ENCODE assay signal across 15 cellular contexts in the genomic region with DNA sequence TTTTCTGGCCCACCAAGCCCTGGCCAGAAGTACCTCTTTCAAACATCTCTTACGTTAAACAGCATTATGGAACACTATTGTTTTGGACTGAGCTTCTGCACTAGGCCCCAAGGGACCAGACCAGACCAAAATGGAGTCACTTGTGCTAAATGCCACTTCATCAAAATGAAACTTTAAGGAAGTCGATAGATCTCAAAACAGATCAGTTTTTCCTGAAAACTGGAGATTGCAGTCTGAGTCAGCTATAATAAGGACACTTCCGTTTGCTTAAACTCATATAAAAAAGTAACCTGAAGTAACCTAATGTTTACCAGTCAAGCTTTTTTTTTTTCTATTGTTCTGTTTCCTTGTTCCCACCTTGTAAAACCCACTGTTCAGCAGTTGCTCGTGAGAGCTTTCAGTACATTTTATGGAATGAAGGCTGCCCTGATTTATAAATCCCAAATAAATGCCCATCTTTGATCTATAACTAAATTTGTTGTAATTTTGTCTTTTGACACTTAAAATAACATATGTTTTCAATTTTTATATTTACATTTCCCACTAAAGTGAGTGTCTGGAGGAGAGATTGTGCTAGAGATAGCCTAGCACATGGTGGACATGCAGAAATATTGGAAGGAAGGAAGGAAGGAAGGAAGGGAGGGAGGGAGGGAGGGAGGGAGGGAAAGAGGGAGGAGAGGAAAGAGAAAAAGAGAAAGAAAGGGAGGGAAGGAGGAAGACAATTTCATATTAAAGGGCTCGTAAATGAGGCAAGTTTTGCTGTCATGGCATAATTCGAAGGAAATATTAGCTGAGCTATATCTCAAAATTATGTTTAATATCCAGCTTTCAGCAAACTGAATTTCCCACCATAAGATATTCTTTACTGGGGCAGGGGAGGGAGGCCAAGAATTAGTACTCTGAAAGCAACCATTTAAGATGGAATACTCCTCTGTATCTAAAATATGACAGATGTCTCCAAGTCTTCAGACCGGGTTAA.
DNase-seq lines count a peak whose midpoint lies in the region; ATAC-seq and TF ChIP-seq lines count a peak whose summit lies in the region.
"Had no signal": no experiment of that assay in that cellular context is flagged by ENCODE, and none has a peak within 500 bp of the region (broad histone marks: within the 10 kb centered on the region; RNA-seq: fewer than 3 reads in every experiment).

No MANE protein-coding gene starts in this region.

- TF ChIP-seq CTCF in C4-2B (conservative IDR thresholded peaks at IDR 0.05) (no peak), foreskin keratinocyte (conservative IDR thresholded peaks at IDR 0.05) (no peak), neural progenitor cell (IDR thresholded peaks at IDR 0.05) (no peak), GM10248 (IDR thresholded peaks at IDR 0.05; ENCODE audit: control extremely low read depth, extremely low read depth, low read depth, missing control alignments) (no peak), progenitor cell of endocrine pancreas (IDR thresholded peaks at IDR 0.05; ENCODE audit: unreplicated experiment) (no peak)

- H3K4me2 ChIP-seq in neural progenitor cell = peak overlapping the region; percentile 73

- H3K9ac ChIP-seq in SK-N-MC (ENCODE audit: insufficient read length) (peak overlapping the region; percentile 41), neural progenitor cell (no peak overlapping the region)

- CTCF ChIA-PET in GM10248 (lab: Yijun Ruan, JAX) = interaction anchor here (1.5 to 2.4 kb wide), 2 partner anchors 13 to 49 kb away, joined by 4 to 7 read pairs; no protein-coding TSS in a partner anchor

- POLR2A ChIA-PET in GM10248 (lab: Yijun Ruan, JAX) = no interaction called here

- H3K4me3 Mint-ChIP-seq in neural progenitor cell (peak overlapping the region; percentile 16), progenitor cell of endocrine pancreas (ENCODE audit: low read depth) (no peak overlapping the region)
- H3K4me3 Mint-ChIP-seq: activated CD4-positive, alpha-beta T cell treated with anti-CD3 and anti-CD28 coated beads for 36 hours; activated naive CD8-positive, alpha-beta T cell treated with anti-CD3 and anti-CD28 coated beads for 36 hours; brain had no signal

- no peaks in the 10 kb centered on the region for H3K79me2 ChIP-seq in neural progenitor cell (ENCODE audit: low read depth)

- peaks cover 3% of the 10 kb centered on the region for H3K9me3 Mint-ChIP-seq in neural progenitor cell
- H3K9me3 Mint-ChIP-seq in progenitor cell of endocrine pancreas (ENCODE audit: low read depth) = no peaks in the 10 kb centered on the region
- H3K9me3 Mint-ChIP-seq: activated naive CD8-positive, alpha-beta T cell treated with anti-CD3 and anti-CD28 coated beads for 36 hours had no signal

- H3K36me3 Mint-ChIP-seq in neural progenitor cell (no peaks in the 10 kb centered on the region), progenitor cell of endocrine pancreas (ENCODE audit: insufficient read depth) (no peaks in the 10 kb centered on the region)
- H3K36me3 Mint-ChIP-seq: activated naive CD8-positive, alpha-beta T cell treated with anti-CD3 and anti-CD28 coated beads for 36 hours; brain had no signal

- H3K4me1 ChIP-seq in foreskin keratinocyte = peaks cover 11% of the 10 kb centered on the region
- H3K4me1 ChIP-seq in neural progenitor cell = peaks cover 53% of the 10 kb centered on the region
- no peaks in the 10 kb centered on the region for H3K4me1 ChIP-seq in effector memory CD4-positive, alpha-beta T cell (ENCODE audit: control insufficient read depth, insufficient read depth, low read length, poor library complexity, severe bottlenecking)

- no peak overlapping the region for H2AFZ ChIP-seq in neural progenitor cell (replicated peaks)

- H3K4me1 Mint-ChIP-seq in neural progenitor cell (peaks cover 59% of the 10 kb centered on the region), progenitor cell of endocrine pancreas (ENCODE audit: low read depth) (peaks cover 22% of the 10 kb centered on the region)
- H3K4me1 Mint-ChIP-seq: activated CD4-positive, alpha-beta T cell treated with anti-CD3 and anti-CD28 coated beads for 36 hours; activated naive CD8-positive, alpha-beta T cell treated with anti-CD3 and anti-CD28 coated beads for 36 hours had no signal

- no peaks in the 10 kb centered on the region for H4K20me1 ChIP-seq in neural progenitor cell (ENCODE audit: low read depth)

- DNase-seq in SK-N-MC (ENCODE audit: low read depth, low spot score) (no peak), foreskin keratinocyte (no peak), neural progenitor cell (ENCODE audit: low spot score) (no peak), GOT3 (lab: John Stamatoyannopoulos, UW) (no peak), GM10248 (ENCODE audit: extremely low spot score) (no peak), progenitor cell of endocrine pancreas (ENCODE audit: low spot score, unreplicated experiment) (no peak)
- DNase-seq in effector memory CD4-positive, alpha-beta T cell = no peak
- DNase-seq: activated CD4-positive, alpha-beta T cell treated with anti-CD3 and anti-CD28 coated beads for 36 hours; activated naive CD8-positive, alpha-beta T cell treated with anti-CD3 and anti-CD28 coated beads for 36 hours; NCI-H1436 treated with DMSO at 0.1 percent for 48 hours; stimulated activated naive CD4-positive, alpha-beta T cell treated with Interleukin-2 at 50 U/mL for 16 hours had no signal

- H3K27ac ChIP-seq in C4-2B = peak overlapping the region; percentile 84
- peak overlapping the region; percentile 98 for H3K27ac ChIP-seq in SK-N-MC
- peak overlapping the region; percentile 61 for H3K27ac ChIP-seq in foreskin keratinocyte
- H3K27ac ChIP-seq in neural progenitor cell = peak overlapping the region; percentile 93
- H3K27ac ChIP-seq in effector memory CD4-positive, alpha-beta T cell (ENCODE audit: insufficient read depth, low read length, poor library complexity, severe bottlenecking) = no peak overlapping the region
- H3K27ac ChIP-seq: vagina had no signal

- H3K4me3 ChIP-seq in SK-N-MC = peak overlapping the region; percentile 39
- H3K4me3 ChIP-seq in neural progenitor cell = no peak overlapping the region
- H3K4me3 ChIP-seq in effector memory CD4-positive, alpha-beta T cell (ENCODE audit: insufficient read depth, low read depth, low read length, poor library complexity, severe bottlenecking) = no peak overlapping the region
- H3K4me3 ChIP-seq: vagina had no signal

- H3K36me3 ChIP-seq in SK-N-MC (ENCODE audit: insufficient read depth, low read length) = no peaks in the 10 kb centered on the region
- no peaks in the 10 kb centered on the region for H3K36me3 ChIP-seq in neural progenitor cell
- no peaks in the 10 kb centered on the region for H3K36me3 ChIP-seq in effector memory CD4-positive, alpha-beta T cell (ENCODE audit: control insufficient read depth, insufficient read depth, low read length)
- H3K36me3 ChIP-seq: vagina had no signal

- ATAC-seq in foreskin keratinocyte = peak; percentile 29
- ATAC-seq: activated CD4-positive, alpha-beta T cell treated with anti-CD3 and anti-CD28 coated beads for 36 hours; sciatic nerve had no signal

- H3F3A ChIP-seq in neural progenitor cell (ENCODE audit: low read depth) = peaks cover 52% of the 10 kb centered on the region

- H3K27me3 Mint-ChIP-seq in neural progenitor cell (ENCODE audit: insufficient read depth, low read depth) (peaks cover 2% of the 10 kb centered on the region), progenitor cell of endocrine pancreas (peaks cover 5% of the 10 kb centered on the region)

- no peaks in the 10 kb centered on the region for H3K9me3 ChIP-seq in SK-N-MC (ENCODE audit: low read depth, low read length)
- no peaks in the 10 kb centered on the region for H3K9me3 ChIP-seq in neural progenitor cell (ENCODE audit: low read depth)
- no peaks in the 10 kb centered on the region for H3K9me3 ChIP-seq in effector memory CD4-positive, alpha-beta T cell (ENCODE audit: control insufficient read depth, low read length)
- H3K9me3 ChIP-seq: vagina had no signal

- peak overlapping the region; percentile 90 for H3K27ac Mint-ChIP-seq in neural progenitor cell
- H3K27ac Mint-ChIP-seq in progenitor cell of endocrine pancreas = no peak overlapping the region
- H3K27ac Mint-ChIP-seq: activated CD4-positive, alpha-beta T cell treated with anti-CD3 and anti-CD28 coated beads for 36 hours; activated naive CD8-positive, alpha-beta T cell treated with anti-CD3 and anti-CD28 coated beads for 36 hours had no signal

- H3K27me3 ChIP-seq in foreskin keratinocyte (no peaks in the 10 kb centered on the region), neural progenitor cell (no peaks in the 10 kb centered on the region)
- no peaks in the 10 kb centered on the region for H3K27me3 ChIP-seq in effector memory CD4-positive, alpha-beta T cell (replicated peaks; ENCODE audit: control insufficient read depth, insufficient read depth, low read length, poor library complexity, severe bottlenecking)
- H3K27me3 ChIP-seq: vagina had no signal
